ENCODE assay signal across 7 cellular contexts in genomic region chr16:53071748-53072301, GRCh38. TPM values are rescaled to one million over a fixed set of nuclear protein-coding genes. Genes with fewer than 3 reads are reported as not detected.
DNase-seq lines count a peak whose midpoint lies in the region; ATAC-seq and TF ChIP-seq lines count a peak whose summit lies in the region.

No MANE protein-coding gene starts in this region.

- H3K27ac Mint-ChIP-seq in endodermal cell: no peak overlapping the region

- DNase-seq in endodermal cell: no peak
- peak; percentile 40 for DNase-seq in putamen (ENCODE audit: low spot score)
- no peak for DNase-seq in activated CD4-positive, alpha-beta T cell treated with anti-CD3 and anti-CD28 coated beads for 4 hours
- no peak for DNase-seq in activated effector memory CD4-positive, alpha-beta T cell treated with Interleukin-2 at 50 U/mL for 16 hours
- no peak for DNase-seq in SKM-1 treated with dmso at 0.1 percent for 144 hours (lab: John Stamatoyannopoulos, UW; ENCODE audit: unreplicated experiment)

- no peak overlapping the region for H3K4me3 Mint-ChIP-seq in endodermal cell

- H3K36me3 Mint-ChIP-seq in endodermal cell (ENCODE audit: low read depth): peaks cover 61% of the 10 kb centered on the region

- no peaks in the 10 kb centered on the region for H3K4me1 Mint-ChIP-seq in endodermal cell

- peaks cover 16% of the 10 kb centered on the region for H3K9me3 ChIP-seq in HUES64 (ENCODE audit: insufficient read depth, low read depth, low read length)
- H3K9me3 ChIP-seq in endodermal cell (ENCODE audit: control insufficient read depth, low read length): peaks cover 30% of the 10 kb centered on the region

- H3K36me3 ChIP-seq in HUES64 (ENCODE audit: insufficient read depth, low read length): peaks cover 22% of the 10 kb centered on the region; the same call in 1 of the 2 replicates
- peaks cover 21% of the 10 kb centered on the region for H3K36me3 ChIP-seq in endodermal cell (ENCODE audit: control insufficient read depth, insufficient read depth, low read length)

- no peaks in the 10 kb centered on the region for H3K27me3 ChIP-seq in HUES64 (ENCODE audit: insufficient read depth, low read length)
- H3K27me3 ChIP-seq in endodermal cell (ENCODE audit: control insufficient read depth, insufficient read depth, low read length, poor library complexity, severe bottlenecking): no peaks in the 10 kb centered on the region

- H3K4me1 ChIP-seq in HUES64 (ENCODE audit: insufficient read depth, low read length) (no peaks in the 10 kb centered on the region), endodermal cell (ENCODE audit: control insufficient read depth, insufficient read depth, low read length) (no peaks in the 10 kb centered on the region)

- no peak for TF ChIP-seq CTCF in endodermal cell (conservative IDR thresholded peaks at IDR 0.05)

- H3K9me3 Mint-ChIP-seq in endodermal cell: peaks cover 35% of the 10 kb centered on the region

- H3K4me3 ChIP-seq in HUES64 (ENCODE audit: low read length): no peak overlapping the region
- H3K4me3 ChIP-seq in endodermal cell (ENCODE audit: low read length): no peak overlapping the region

- peak overlapping the region; percentile 2; the same call in 1 of the 2 replicates for H3K27ac ChIP-seq in HUES64 (ENCODE audit: low read depth, low read length)
- peak overlapping the region; percentile 85 for H3K27ac ChIP-seq in endodermal cell (ENCODE audit: low read depth, low read length)

- 78% methylated on average over 6 of the region's 6 CpGs for WGBS in HUES64
- WGBS in endodermal cell (ENCODE audit: insufficient coverage in 1 of 2, insufficient read length in 1 of 2), 2 experiments: 61 to 71% methylated on average over 4 to 6 of the region's 6 CpGs

- H3K9ac ChIP-seq in HUES64 (ENCODE audit: low read depth, low read length) (no peak overlapping the region), endodermal cell (ENCODE audit: extremely low read depth, low read length, poor library complexity, severe bottlenecking) (no peak overlapping the region)

- peak; percentile 42 for ATAC-seq in GM21381 (IDR thresholded peaks at IDR 0.05; ENCODE audit: unreplicated experiment)

- no peaks in the 10 kb centered on the region for H3K27me3 Mint-ChIP-seq in endodermal cell (ENCODE audit: insufficient read depth)

RNA-seq across cellular contexts. Expression of gene CHD9, which starts 17.0 kb away (rescaled TPM):
- 24.1 TPM for polyA plus RNA-seq in HUES64 (2013, experiment 1 of 2)
- polyA plus RNA-seq in HUES64 (2013, experiment 2 of 2): 24.9 TPM
- total RNA-seq in endodermal cell: 10 to 100 TPM; 36.8 to 40.5 TPM
- polyA plus RNA-seq in endodermal cell (2013, experiment 1 of 2): 39.3 TPM
- polyA plus RNA-seq in endodermal cell (2013, experiment 2 of 2): 41.4 TPM

RNA-seq across cellular contexts. Expression of gene CHD9NB, which starts 19.1 kb away (rescaled TPM):
- polyA plus RNA-seq in HUES64 (2013, experiment 1 of 2): 6.0 TPM
- polyA plus RNA-seq in HUES64 (2013, experiment 2 of 2): 4.3 TPM
- 10 to 100 TPM; 13.1 to 14.9 TPM for total RNA-seq in endodermal cell
- 2.8 TPM for polyA plus RNA-seq in endodermal cell (2013, experiment 1 of 2)
- 3.0 TPM for polyA plus RNA-seq in endodermal cell (2013, experiment 2 of 2)
